In genomic region chr12:131116437-131117117, GRCh38 we compare ENCODE assay signal across 10 cellular contexts.
A peak's percentile ranks its signal among the peaks of the same experiment; 100 is the strongest.
DNase-seq lines count a peak whose midpoint lies in the region; ATAC-seq and TF ChIP-seq lines count a peak whose summit lies in the region.
"Had no signal": no experiment of that assay in that cellular context is flagged by ENCODE, and none has a peak within 500 bp of the region (broad histone marks: within the 10 kb centered on the region; RNA-seq: fewer than 3 reads in every experiment).

No MANE protein-coding gene starts in this region.

- H3K4me3 ChIP-seq in BE2C (ENCODE audit: low read depth, low read length) = no peak overlapping the region
- no peak overlapping the region for H3K4me3 ChIP-seq in HL-60 (replicated peaks; ENCODE audit: insufficient read depth, low read length)
- no peak overlapping the region for H3K4me3 ChIP-seq in choroid plexus epithelial cell (ENCODE audit: low read depth, low read length)
- H3K4me3 ChIP-seq: SJCRH30 had no signal

- no peak overlapping the region for H3K4me3 Mint-ChIP-seq in activated T-helper 17 cell treated with anti-CD3 and anti-CD28 coated beads, Interleukin-2, amount 50 U/mL, for 72 hours
- H3K4me3 Mint-ChIP-seq: activated naive CD8-positive, alpha-beta T cell had no signal

- TF ChIP-seq CTCF in BE2C (IDR thresholded peaks at IDR 0.05; ENCODE audit: low read depth, low read length) = peak; percentile 85
- peak; percentile 1 for TF ChIP-seq CTCF in HL-60 (IDR thresholded peaks at IDR 0.05; ENCODE audit: insufficient read depth, low read length)
- TF ChIP-seq CTCF in choroid plexus epithelial cell (conservative IDR thresholded peaks at IDR 0.05; ENCODE audit: low read depth, low read length) = peak; percentile 2

- no peak for ATAC-seq in activated T-helper 17 cell treated with anti-CD3 and anti-CD28 coated beads, Interleukin-2, amount 50 U/mL, for 72 hours (replicated peaks)

- H3K9me3 ChIP-seq in BE2C = no peaks in the 10 kb centered on the region
- H3K9me3 ChIP-seq: SJCRH30 had no signal

- H3K36me3 ChIP-seq in BE2C = no peaks in the 10 kb centered on the region
- H3K36me3 ChIP-seq: SJCRH30 had no signal

- H3K4me1 Mint-ChIP-seq in activated T-helper 17 cell treated with anti-CD3 and anti-CD28 coated beads, Interleukin-2, amount 50 U/mL, for 72 hours = peaks cover 3% of the 10 kb centered on the region

- H3K27ac ChIP-seq in HL-60 (replicated peaks) = no peak overlapping the region
- H3K27ac ChIP-seq: SJCRH30 had no signal

- no peaks in the 10 kb centered on the region for H3K9me3 Mint-ChIP-seq in activated T-helper 17 cell treated with anti-CD3 and anti-CD28 coated beads, Interleukin-2, amount 50 U/mL, for 72 hours

- H3K27me3 Mint-ChIP-seq in activated T-helper 17 cell treated with anti-CD3 and anti-CD28 coated beads, Interleukin-2, amount 50 U/mL, for 72 hours = peaks cover 24% of the 10 kb centered on the region

- no peaks in the 10 kb centered on the region for H3K36me3 Mint-ChIP-seq in activated T-helper 17 cell treated with anti-CD3 and anti-CD28 coated beads, Interleukin-2, amount 50 U/mL, for 72 hours (ENCODE audit: low read depth)
- H3K36me3 Mint-ChIP-seq: activated naive CD8-positive, alpha-beta T cell had no signal

- H3K4me1 ChIP-seq in BE2C = no peaks in the 10 kb centered on the region; the same call in 1 of the 2 replicates
- H3K4me1 ChIP-seq: SJCRH30 had no signal

- H3K27me3 ChIP-seq in BE2C (no peaks in the 10 kb centered on the region), HL-60 (ENCODE audit: insufficient read depth, poor library complexity, severe bottlenecking) (no peaks in the 10 kb centered on the region)
- H3K27me3 ChIP-seq: SJCRH30 had no signal

- no peak overlapping the region for H3K27ac Mint-ChIP-seq in activated T-helper 17 cell treated with anti-CD3 and anti-CD28 coated beads, Interleukin-2, amount 50 U/mL, for 72 hours
- H3K27ac Mint-ChIP-seq: activated naive CD8-positive, alpha-beta T cell had no signal

- peak; percentile 68 for DNase-seq in BE2C
- DNase-seq in HL-60 (ENCODE audit: low read depth in 1 of 2, low spot score in 1 of 2) = no peak
- DNase-seq in choroid plexus epithelial cell (ENCODE audit: low read depth) = peak; percentile 15
- peak; percentile 36 for DNase-seq in mucosa of gallbladder (ENCODE audit: low spot score)
- no peak for DNase-seq in activated naive CD4-positive, alpha-beta T cell treated with Interleukin-2 at 50 U/mL for 16 hours
- DNase-seq in HK-2 (ENCODE audit: unreplicated experiment) = no peak
- no peak for DNase-seq in stimulated activated CD4-positive, alpha-beta T cell treated with anti-CD3 and anti-CD28 coated beads, Interleukin-4, amount 100 ng/mL, for 1 hour

Comparison
In these comparisons a context has a peak if more than half of its experiments do, and no peak if none do; other contexts are left out.
1. DNase-seq: peak in BE2C (single experiment), choroid plexus epithelial cell (single experiment) and mucosa of gallbladder (single experiment); none in HL-60 (0 of 2), activated naive CD4-positive, alpha-beta T cell treated with Interleukin-2 at 50 U/mL for 16 hours (single experiment), HK-2 (single experiment) and stimulated activated CD4-positive, alpha-beta T cell treated with anti-CD3 and anti-CD28 coated beads, Interleukin-4, amount 100 ng/mL, for 1 hour (single experiment).
2. CTCF ChIP-seq: peak in every context shown above with its lines; median percentile 85 in BE2C; 2 in choroid plexus epithelial cell; 1 in HL-60.